ENCODE assay signal across 15 cellular contexts in the genomic region with DNA sequence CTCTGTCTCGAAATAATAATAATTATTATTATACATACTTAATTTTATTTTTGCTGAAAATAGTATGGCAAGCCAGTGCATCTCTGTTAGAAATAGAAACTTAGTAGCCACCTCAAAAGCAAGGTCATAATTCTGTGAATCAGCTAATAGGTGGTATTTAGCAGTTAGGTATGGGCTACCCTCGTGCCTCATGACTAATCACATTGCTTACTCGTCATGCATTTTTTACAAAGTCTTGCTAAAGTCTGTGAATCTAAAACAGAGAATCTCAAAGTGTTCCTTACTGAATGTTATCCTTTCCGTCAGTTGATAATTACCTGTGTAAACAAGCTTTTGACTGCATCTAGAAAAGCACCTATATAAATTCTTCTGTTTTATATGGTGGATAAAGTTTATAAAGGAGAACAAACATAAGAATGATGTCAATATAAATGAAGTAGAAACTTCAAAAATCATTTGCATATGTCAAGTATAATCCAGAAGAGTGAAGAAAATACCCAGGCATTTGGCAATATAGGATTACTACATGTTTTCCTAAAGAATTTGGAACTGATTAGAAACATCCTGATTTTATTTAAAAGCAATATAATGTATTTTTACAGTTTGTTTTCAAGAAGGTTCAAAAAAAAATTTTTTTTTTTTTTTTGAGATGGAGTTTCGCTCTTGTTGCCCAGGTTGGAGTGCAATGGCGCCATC. TPM values are rescaled to one million over a fixed set of nuclear protein-coding genes. Genes with fewer than 3 reads are reported as not detected.
DNase-seq lines count a peak whose midpoint lies in the region; ATAC-seq and TF ChIP-seq lines count a peak whose summit lies in the region.
"Had no signal": no experiment of that assay in that cellular context is flagged by ENCODE, and none has a peak within 500 bp of the region (broad histone marks: within the 10 kb centered on the region; RNA-seq: fewer than 3 reads in every experiment).

No MANE protein-coding gene starts in this region.

- H3K27ac Mint-ChIP-seq in stimulated activated naive B cell treated with anti-CD40 and anti-IgM and Interleukin-4, amounts not matched to agents 10 μg/mL and 1 μg/mL and 100 μg/mL, for 72 hours = no peak overlapping the region
- H3K27ac Mint-ChIP-seq: CD4-positive, alpha-beta memory T cell; natural killer cell treated with Interleukin-12 subunit alpha and Interleukin-12 subunit beta and Interleukin-15 and Interleukin-18, amount 100 ng/mL, for 72 hours had no signal

- no peaks in the 10 kb centered on the region for H3K9me3 ChIP-seq in osteoblast (ENCODE audit: low read depth, low read length)
- H3K9me3 ChIP-seq: right lobe of liver had no signal

- H3K36me3 ChIP-seq in osteoblast (ENCODE audit: insufficient read depth, low read length) = no peaks in the 10 kb centered on the region
- H3K36me3 ChIP-seq: right lobe of liver had no signal

- ATAC-seq in stimulated activated naive B cell treated with anti-CD40 and anti-IgM and Interleukin-4, amounts not matched to agents 10 μg/mL and 1 μg/mL and 100 μg/mL, for 72 hours (replicated peaks) = no peak
- ATAC-seq in HG03045 (IDR thresholded peaks at IDR 0.05; ENCODE audit: unreplicated experiment) = no peak
- ATAC-seq: left ventricle myocardium superior; natural killer cell treated with Interleukin-12 subunit alpha and Interleukin-12 subunit beta and Interleukin-15 and Interleukin-18, amount 100 ng/mL, for 72 hours; right lobe of liver had no signal

- peaks cover 4 to 9% of the 10 kb centered on the region in 2 donors for H3K4me1 Mint-ChIP-seq in stimulated activated naive B cell treated with anti-CD40 and anti-IgM and Interleukin-4, amounts not matched to agents 10 μg/mL and 1 μg/mL and 100 μg/mL, for 72 hours
- H3K4me1 Mint-ChIP-seq: CD4-positive, alpha-beta memory T cell had no signal

- H3K27me3 Mint-ChIP-seq in stimulated activated naive B cell treated with anti-CD40 and anti-IgM and Interleukin-4, amounts not matched to agents 10 μg/mL and 1 μg/mL and 100 μg/mL, for 72 hours = peaks cover 6 to 18% of the 10 kb centered on the region in 2 donors

- H3K4me3 ChIP-seq in epithelial cell of proximal tubule (ENCODE audit: low read depth, low read length) (no peak overlapping the region), osteoblast (ENCODE audit: insufficient read depth, low read length) (no peak overlapping the region)
- H3K4me3 ChIP-seq: dorsolateral prefrontal cortex, right lobe of liver had no signal

- TF ChIP-seq CTCF in epithelial cell of proximal tubule (conservative IDR thresholded peaks at IDR 0.05; ENCODE audit: low read depth, low read length) = no peak
- no peak for TF ChIP-seq CTCF in osteoblast (IDR thresholded peaks at IDR 0.05; ENCODE audit: extremely low read depth, low read depth, low read length)

- H3K4me2 ChIP-seq in osteoblast (ENCODE audit: insufficient read depth, low read length) = peak overlapping the region; percentile 5

- H3K27me3 ChIP-seq in osteoblast (ENCODE audit: insufficient read depth, low read length) = no peaks in the 10 kb centered on the region
- H3K27me3 ChIP-seq: right lobe of liver had no signal

- H2AFZ ChIP-seq in osteoblast (ENCODE audit: low read length) = no peak overlapping the region

- H4K20me1 ChIP-seq in osteoblast (ENCODE audit: insufficient read depth, low read length) = no peaks in the 10 kb centered on the region

- H3K9me3 Mint-ChIP-seq in stimulated activated naive B cell treated with anti-CD40 and anti-IgM and Interleukin-4, amounts not matched to agents 10 μg/mL and 1 μg/mL and 100 μg/mL, for 72 hours = no peaks in the 10 kb centered on the region
- H3K9me3 Mint-ChIP-seq: CD4-positive, alpha-beta memory T cell; natural killer cell treated with Interleukin-12 subunit alpha and Interleukin-12 subunit beta and Interleukin-15 and Interleukin-18, amount 100 ng/mL, for 72 hours had no signal

- no peak overlapping the region for H3K4me3 Mint-ChIP-seq in stimulated activated naive B cell treated with anti-CD40 and anti-IgM and Interleukin-4, amounts not matched to agents 10 μg/mL and 1 μg/mL and 100 μg/mL, for 72 hours
- H3K4me3 Mint-ChIP-seq: CD4-positive, alpha-beta memory T cell; natural killer cell treated with Interleukin-12 subunit alpha and Interleukin-12 subunit beta and Interleukin-15 and Interleukin-18, amount 100 ng/mL, for 72 hours had no signal

- peaks cover 2% of the 10 kb centered on the region for H3K79me2 ChIP-seq in osteoblast (ENCODE audit: insufficient read depth, low read length)

- peak overlapping the region; percentile 0 for H3K27ac ChIP-seq in osteoblast (ENCODE audit: low read depth, low read length)
- H3K27ac ChIP-seq: dorsolateral prefrontal cortex, right lobe of liver had no signal

- DNase-seq in EH (ENCODE audit: low read depth) (peak; percentile 65), RKO (ENCODE audit: low spot score) (peak; percentile 27), epithelial cell of proximal tubule (ENCODE audit: low read depth) (peak; percentile 93), osteoblast (ENCODE audit: insufficient read length, low spot score, missing footprints) (peak; percentile 91), epidermal melanocyte (ENCODE audit: insufficient read length, low spot score) (no peak), NCI-H128 (lab: John Stamatoyannopoulos, UW; ENCODE audit: unreplicated experiment) (no peak)
- no peak for DNase-seq in stimulated activated naive B cell treated with anti-CD40 and anti-IgM and Interleukin-4, amounts not matched to agents 10 μg/mL and 1 μg/mL and 100 μg/mL, for 72 hours
- DNase-seq: CD4-positive, alpha-beta memory T cell; dorsolateral prefrontal cortex; head of caudate nucleus; left ventricle myocardium superior; NCI-H2171 treated with DMSO at 0.1 percent for 48 hours; right lobe of liver had no signal

- no peaks in the 10 kb centered on the region for H3K36me3 Mint-ChIP-seq in stimulated activated naive B cell treated with anti-CD40 and anti-IgM and Interleukin-4, amounts not matched to agents 10 μg/mL and 1 μg/mL and 100 μg/mL, for 72 hours
- H3K36me3 Mint-ChIP-seq: CD4-positive, alpha-beta memory T cell; natural killer cell treated with Interleukin-12 subunit alpha and Interleukin-12 subunit beta and Interleukin-15 and Interleukin-18, amount 100 ng/mL, for 72 hours had no signal

- no peaks in the 10 kb centered on the region for H3K4me1 ChIP-seq in osteoblast (ENCODE audit: insufficient read depth, low read length)
- H3K4me1 ChIP-seq: right lobe of liver had no signal

RNA-seq across cellular contexts. Expression of gene PPARG, which starts 6.2 kb away (rescaled TPM):
- total RNA-seq in epithelial cell of proximal tubule (14.7 and 31.4 TPM in 2 replicates), osteoblast (7.2 and 9.4 TPM in 2 replicates)

Comparison
In these comparisons a context has a peak if more than half of its experiments do, and no peak if none do; other contexts are left out.
1. DNase-seq: peak in EH (single experiment), RKO (single experiment), epithelial cell of proximal tubule (single experiment) and osteoblast (single experiment); none in epidermal melanocyte (single experiment), NCI-H128 (single experiment) and stimulated activated naive B cell treated with anti-CD40 and anti-IgM and Interleukin-4, amounts not matched to agents 10 μg/mL and 1 μg/mL and 100 μg/mL, for 72 hours (single experiment).